ENCODE assay signal across 1 cellular context in the genomic region with DNA sequence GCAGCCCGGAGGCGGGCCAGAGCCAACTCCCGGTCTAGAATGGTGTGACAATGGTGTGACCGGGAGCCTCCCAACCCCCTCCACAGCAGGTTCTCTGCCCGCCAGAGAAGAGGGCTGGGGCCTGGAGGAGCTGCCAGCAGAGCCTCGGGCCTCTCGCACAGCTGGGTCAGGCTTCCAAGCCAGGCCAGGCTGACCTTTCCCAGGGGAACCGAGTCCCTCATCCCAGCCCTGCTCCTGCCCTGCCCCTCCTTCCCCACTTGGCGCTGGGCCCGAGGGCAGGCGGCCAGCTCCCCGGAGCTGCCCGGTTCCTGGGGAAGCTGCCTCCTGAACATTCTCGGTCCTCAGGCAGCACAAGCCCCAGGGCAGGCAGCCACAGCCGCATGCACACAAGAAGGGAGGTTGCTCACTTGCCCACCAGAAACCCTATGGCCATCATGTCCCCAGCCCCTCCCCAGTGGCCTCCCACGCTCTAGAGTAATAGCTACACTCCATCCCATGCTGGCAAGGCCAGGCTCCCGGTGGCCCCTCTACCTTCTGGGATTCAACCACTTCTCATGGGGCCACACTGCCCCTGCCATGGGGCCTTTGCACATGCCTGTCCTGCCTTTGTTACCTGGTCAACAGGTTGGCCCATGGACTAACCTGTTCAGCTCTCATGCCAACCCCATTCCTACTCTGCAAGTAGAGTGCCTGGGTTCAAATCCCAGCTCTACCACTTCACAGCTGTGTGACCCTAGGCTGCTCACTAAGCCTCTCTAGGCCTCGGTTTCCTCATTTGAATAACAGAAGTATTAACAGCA.
TF ChIP-seq lines count a peak whose summit lies in the region.

No MANE protein-coding gene starts in this region.

TF ChIP-seq in GM23338, 12 proteins besides CTCF, POLR2A, EP300 and RAD21:
- TF ChIP-seq ZNF462 (CRISPR knock-in tag; IDR thresholded peaks at IDR 0.05) (no peak), CREB1 (CRISPR knock-in tag; IDR thresholded peaks at IDR 0.05; ENCODE audit: low read depth) (no peak), NANOG (IDR thresholded peaks at IDR 0.05; ENCODE audit: borderline replicate concordance) (no peak), ZNF331 (CRISPR knock-in tag; IDR thresholded peaks at IDR 0.05; ENCODE audit: low read depth) (no peak), ZNF114 (CRISPR knock-in tag; IDR thresholded peaks at IDR 0.05) (no peak), EZH2 (IDR thresholded peaks at IDR 0.05; ENCODE audit: low read depth, unreplicated experiment) (no peak), STAT1 (IDR thresholded peaks at IDR 0.05; ENCODE audit: unreplicated experiment) (no peak), JUNB (IDR thresholded peaks at IDR 0.05; ENCODE audit: unreplicated experiment) (no peak), EZH2phosphoT487 (IDR thresholded peaks at IDR 0.05; ENCODE audit: unreplicated experiment) (no peak), POLR2AphosphoS5 (IDR thresholded peaks at IDR 0.05; ENCODE audit: low read depth) (no peak)
- TF ChIP-seq, protein P1, sequence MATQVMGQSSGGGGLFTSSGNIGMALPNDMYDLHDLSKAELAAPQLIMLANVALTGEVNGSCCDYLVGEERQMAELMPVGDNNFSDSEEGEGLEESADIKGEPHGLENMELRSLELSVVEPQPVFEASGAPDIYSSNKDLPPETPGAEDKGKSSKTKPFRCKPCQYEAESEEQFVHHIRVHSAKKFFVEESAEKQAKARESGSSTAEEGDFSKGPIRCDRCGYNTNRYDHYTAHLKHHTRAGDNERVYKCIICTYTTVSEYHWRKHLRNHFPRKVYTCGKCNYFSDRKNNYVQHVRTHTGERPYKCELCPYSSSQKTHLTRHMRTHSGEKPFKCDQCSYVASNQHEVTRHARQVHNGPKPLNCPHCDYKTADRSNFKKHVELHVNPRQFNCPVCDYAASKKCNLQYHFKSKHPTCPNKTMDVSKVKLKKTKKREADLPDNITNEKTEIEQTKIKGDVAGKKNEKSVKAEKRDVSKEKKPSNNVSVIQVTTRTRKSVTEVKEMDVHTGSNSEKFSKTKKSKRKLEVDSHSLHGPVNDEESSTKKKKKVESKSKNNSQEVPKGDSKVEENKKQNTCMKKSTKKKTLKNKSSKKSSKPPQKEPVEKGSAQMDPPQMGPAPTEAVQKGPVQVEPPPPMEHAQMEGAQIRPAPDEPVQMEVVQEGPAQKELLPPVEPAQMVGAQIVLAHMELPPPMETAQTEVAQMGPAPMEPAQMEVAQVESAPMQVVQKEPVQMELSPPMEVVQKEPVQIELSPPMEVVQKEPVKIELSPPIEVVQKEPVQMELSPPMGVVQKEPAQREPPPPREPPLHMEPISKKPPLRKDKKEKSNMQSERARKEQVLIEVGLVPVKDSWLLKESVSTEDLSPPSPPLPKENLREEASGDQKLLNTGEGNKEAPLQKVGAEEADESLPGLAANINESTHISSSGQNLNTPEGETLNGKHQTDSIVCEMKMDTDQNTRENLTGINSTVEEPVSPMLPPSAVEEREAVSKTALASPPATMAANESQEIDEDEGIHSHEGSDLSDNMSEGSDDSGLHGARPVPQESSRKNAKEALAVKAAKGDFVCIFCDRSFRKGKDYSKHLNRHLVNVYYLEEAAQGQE (IDR thresholded peaks at IDR 0.05; ENCODE audit: unreplicated experiment) = no peak
- TF ChIP-seq, protein P2, sequence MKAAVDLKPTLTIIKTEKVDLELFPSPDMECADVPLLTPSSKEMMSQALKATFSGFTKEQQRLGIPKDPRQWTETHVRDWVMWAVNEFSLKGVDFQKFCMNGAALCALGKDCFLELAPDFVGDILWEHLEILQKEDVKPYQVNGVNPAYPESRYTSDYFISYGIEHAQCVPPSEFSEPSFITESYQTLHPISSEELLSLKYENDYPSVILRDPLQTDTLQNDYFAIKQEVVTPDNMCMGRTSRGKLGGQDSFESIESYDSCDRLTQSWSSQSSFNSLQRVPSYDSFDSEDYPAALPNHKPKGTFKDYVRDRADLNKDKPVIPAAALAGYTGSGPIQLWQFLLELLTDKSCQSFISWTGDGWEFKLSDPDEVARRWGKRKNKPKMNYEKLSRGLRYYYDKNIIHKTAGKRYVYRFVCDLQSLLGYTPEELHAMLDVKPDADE (IDR thresholded peaks at IDR 0.05) = no peak
